Comparison of ENCODE assay signal across 13 cellular contexts in genomic region chr16:70739389-70739788, GRCh38. TPM values are rescaled to one million over a fixed set of nuclear protein-coding genes. Genes with fewer than 3 reads are reported as not detected.
DNase-seq lines count a peak whose midpoint lies in the region; ATAC-seq, FAIRE-seq and TF ChIP-seq lines count a peak whose summit lies in the region.
"Had no signal": no experiment of that assay in that cellular context is flagged by ENCODE, and none has a peak within 500 bp of the region (broad histone marks: within the 10 kb centered on the region; RNA-seq: fewer than 3 reads in every experiment).

No MANE protein-coding gene starts in this region.

- FAIRE-seq in small intestine (lab: Jason Lieb, UNC), result no peak

- peaks cover 0 to 2% of the 10 kb centered on the region in 2 donors for H3K36me3 ChIP-seq in stomach smooth muscle (ENCODE audit: control insufficient read depth in 2 of 2, insufficient read depth in 2 of 2, low read length in 2 of 2)
- peaks cover 2 to 15% of the 10 kb centered on the region in 2 donors for H3K36me3 ChIP-seq in small intestine (ENCODE audit: control insufficient read depth in 2 of 2, insufficient read depth in 2 of 2, low read length in 2 of 2)
- H3K36me3 ChIP-seq in psoas muscle (ENCODE audit: insufficient read depth in 1 of 2, low read depth in 1 of 2), result peaks cover 0 to 15% of the 10 kb centered on the region in 2 donors

- H3K27me3 ChIP-seq in layer of hippocampus (ENCODE audit: control insufficient read depth, insufficient read depth, low read length), result no peaks in the 10 kb centered on the region
- H3K27me3 ChIP-seq in stomach smooth muscle (ENCODE audit: control insufficient read depth in 1 of 2, insufficient read depth in 2 of 2, low read length in 2 of 2), result no peaks in the 10 kb centered on the region
- H3K27me3 ChIP-seq in small intestine (ENCODE audit: control insufficient read depth in 2 of 2, insufficient read depth in 2 of 2, low read length in 2 of 2), result no peaks in the 10 kb centered on the region
- no peaks in the 10 kb centered on the region for H3K27me3 ChIP-seq in psoas muscle (ENCODE audit: insufficient read depth in 3 of 3, low read length in 2 of 3)
- H3K27me3 ChIP-seq: neutrophil, suprapubic skin had no signal

- H3K4me3 ChIP-seq in stomach smooth muscle (ENCODE audit: low read length in 2 of 2) (no peak overlapping the region), small intestine (ENCODE audit: low read depth in 1 of 2, low read length in 2 of 2) (no peak overlapping the region), psoas muscle (no peak overlapping the region)
- H3K4me3 ChIP-seq: suprapubic skin had no signal

- H3K9me3 ChIP-seq in stomach smooth muscle (ENCODE audit: control insufficient read depth in 2 of 2, low read length in 2 of 2) (no peaks in the 10 kb centered on the region), small intestine (ENCODE audit: control insufficient read depth, low read depth) (no peaks in the 10 kb centered on the region), psoas muscle (no peaks in the 10 kb centered on the region)
- H3K9me3 ChIP-seq: neutrophil, SK-N-SH, suprapubic skin had no signal

- H3K4me1 ChIP-seq in stomach smooth muscle (ENCODE audit: control insufficient read depth, insufficient read depth, low read length) (peaks cover 55% of the 10 kb centered on the region), small intestine (ENCODE audit: control insufficient read depth in 2 of 2, insufficient read depth in 1 of 2, low read depth in 1 of 2, low read length in 1 of 2) (peaks cover 0 to 5% of the 10 kb centered on the region in 2 donors), psoas muscle (peaks cover 54% of the 10 kb centered on the region)

- no peak for DNase-seq in activated T-cell treated with anti-CD3 and anti-CD28 coated beads, Interleukin-2, amount 50 U/mL, for 72 hours
- DNase-seq in activated T-cell treated with anti-CD3 and anti-CD28 coated beads, Interleukin-2, amount 50 U/mL, for 4 hours, result no peak
- no peak for DNase-seq in activated CD4-positive, alpha-beta memory T cell treated with anti-CD3 and anti-CD28 coated beads for 36 hours
- DNase-seq in islet precursor cell (no peak), small intestine (no peak), psoas muscle (no peak)
- DNase-seq: ACHN, cerebellar nuclear complex, SK-N-SH had no signal

- H3K27ac ChIP-seq in layer of hippocampus (ENCODE audit: low read depth, low read length) (peak overlapping the region; percentile 74), stomach smooth muscle (ENCODE audit: low read length) (peak overlapping the region; percentile 98), small intestine (ENCODE audit: low read depth in 1 of 2, low read length in 1 of 2) (peak overlapping the region in 1 of 2 donors; percentile 4), psoas muscle (no peak overlapping the region)
- H3K27ac ChIP-seq: neutrophil had no signal

- H3K9me3 Mint-ChIP-seq in activated T-cell treated with anti-CD3 and anti-CD28 coated beads, Interleukin-2, amount 50 U/mL, for 72 hours, result no peaks in the 10 kb centered on the region
- no peaks in the 10 kb centered on the region for H3K9me3 Mint-ChIP-seq in activated T-cell treated with anti-CD3 and anti-CD28 coated beads, Interleukin-2, amount 50 U/mL, for 4 hours
- peaks cover 4% of the 10 kb centered on the region for H3K9me3 Mint-ChIP-seq in activated CD4-positive, alpha-beta memory T cell treated with anti-CD3 and anti-CD28 coated beads for 36 hours

- no peak for ATAC-seq in activated T-cell treated with anti-CD3 and anti-CD28 coated beads, Interleukin-2, amount 50 U/mL, for 72 hours (replicated peaks in 1 of 2)
- no peak for ATAC-seq in activated T-cell treated with anti-CD3 and anti-CD28 coated beads, Interleukin-2, amount 50 U/mL, for 4 hours
- no peak for ATAC-seq in psoas muscle

- H3K36me3 Mint-ChIP-seq in activated T-cell treated with anti-CD3 and anti-CD28 coated beads, Interleukin-2, amount 50 U/mL, for 72 hours (ENCODE audit: insufficient read depth in 2 of 2), result peaks cover 8 to 15% of the 10 kb centered on the region in 2 donors
- H3K36me3 Mint-ChIP-seq in activated T-cell treated with anti-CD3 and anti-CD28 coated beads, Interleukin-2, amount 50 U/mL, for 4 hours (ENCODE audit: insufficient read depth), result peaks cover 26% of the 10 kb centered on the region
- peaks cover 24% of the 10 kb centered on the region for H3K36me3 Mint-ChIP-seq in activated CD4-positive, alpha-beta memory T cell treated with anti-CD3 and anti-CD28 coated beads for 36 hours

- 90 to 93% (median 93%) methylated on average over 6 to 7 of the region's 7 CpGs for WGBS in small intestine, 3 donors
- WGBS in psoas muscle, 3 donors, result 80 to 92% (median 90%) methylated on average over 7 of the region's 7 CpGs

- peak overlapping the region; percentile 20 to 85 for H3K4me3 Mint-ChIP-seq in activated T-cell treated with anti-CD3 and anti-CD28 coated beads, Interleukin-2, amount 50 U/mL, for 72 hours
- H3K4me3 Mint-ChIP-seq in activated T-cell treated with anti-CD3 and anti-CD28 coated beads, Interleukin-2, amount 50 U/mL, for 4 hours, result no peak overlapping the region
- no peak overlapping the region for H3K4me3 Mint-ChIP-seq in activated CD4-positive, alpha-beta memory T cell treated with anti-CD3 and anti-CD28 coated beads for 36 hours

- no peak for TF ChIP-seq CTCF in psoas muscle (IDR thresholded peaks at IDR 0.05)

- peaks cover 65% of the 10 kb centered on the region for H3K4me1 Mint-ChIP-seq in activated T-cell treated with anti-CD3 and anti-CD28 coated beads, Interleukin-2, amount 50 U/mL, for 72 hours (ENCODE audit: low read depth)
- H3K4me1 Mint-ChIP-seq in activated T-cell treated with anti-CD3 and anti-CD28 coated beads, Interleukin-2, amount 50 U/mL, for 4 hours (ENCODE audit: low read depth), result peaks cover 30% of the 10 kb centered on the region
- peaks cover 50% of the 10 kb centered on the region for H3K4me1 Mint-ChIP-seq in activated CD4-positive, alpha-beta memory T cell treated with anti-CD3 and anti-CD28 coated beads for 36 hours (ENCODE audit: low read depth)

- intact Hi-C loops in activated CD4-positive, alpha-beta memory T cell treated with anti-CD3 and anti-CD28 coated beads for 36 hours (cut with micrococcal nuclease), result loop anchor here (2.0 to 10.0 kb wide), 2 partner anchors 55 to 61 kb away; partner anchors contain the start of genes MTSS2 and VAC14
- intact Hi-C loops in psoas muscle (cut with DNase I), result loop anchor here (2.0 to 5.0 kb wide), 4 partner anchors 25 to 59 kb away; no protein-coding TSS in a partner anchor

- CTCF ChIA-PET in activated CD4-positive, alpha-beta memory T cell treated with anti-CD3 and anti-CD28 coated beads for 36 hours (lab: Charles Lee), result interaction anchor here (0.6 to 1.9 kb wide), 2 partner anchors 32 to 106 kb away, joined by 3 to 8 read pairs; no protein-coding TSS in a partner anchor

- peak overlapping the region; percentile 88 for H3K27ac Mint-ChIP-seq in activated T-cell treated with anti-CD3 and anti-CD28 coated beads, Interleukin-2, amount 50 U/mL, for 72 hours
- H3K27ac Mint-ChIP-seq in activated CD4-positive, alpha-beta memory T cell treated with anti-CD3 and anti-CD28 coated beads for 36 hours, result peak overlapping the region; percentile 63

- H3K27me3 Mint-ChIP-seq in activated T-cell treated with anti-CD3 and anti-CD28 coated beads, Interleukin-2, amount 50 U/mL, for 72 hours (ENCODE audit: low read depth), result no peaks in the 10 kb centered on the region
- H3K27me3 Mint-ChIP-seq in activated T-cell treated with anti-CD3 and anti-CD28 coated beads, Interleukin-2, amount 50 U/mL, for 4 hours (ENCODE audit: low read depth), result no peaks in the 10 kb centered on the region
- no peaks in the 10 kb centered on the region for H3K27me3 Mint-ChIP-seq in activated CD4-positive, alpha-beta memory T cell treated with anti-CD3 and anti-CD28 coated beads for 36 hours

- no peak overlapping the region for H3K9ac ChIP-seq in stomach smooth muscle (ENCODE audit: low read length in 2 of 2)
- H3K9ac ChIP-seq: SK-N-SH had no signal

- POLR2A ChIA-PET in activated CD4-positive, alpha-beta memory T cell treated with anti-CD3 and anti-CD28 coated beads for 36 hours (lab: Charles Lee), result no interaction called here

RNA-seq across cellular contexts. Expression of gene MTSS2, which starts 53.5 kb away (rescaled TPM):
- total RNA-seq in activated T-cell treated with anti-CD3 and anti-CD28 coated beads, Interleukin-2, amount 50 U/mL, for 72 hours, result 1 to 10 TPM; 5.5 to 8.5 TPM
- 1 to 10 TPM; 1.9 to 7.3 (median 4.3) TPM for total RNA-seq in activated T-cell treated with anti-CD3 and anti-CD28 coated beads, Interleukin-2, amount 50 U/mL, for 4 hours
- total RNA-seq in activated CD4-positive, alpha-beta memory T cell treated with anti-CD3 and anti-CD28 coated beads for 36 hours, result 1 to 10 TPM in 1 of 2 experiments, under 1 TPM in 1; 0.29 to 1.1 TPM
- polyA plus RNA-seq in small intestine, result 10 to 100 TPM in 1 of 3 donors, 1 to 10 TPM in 2; 2.9 to 15.2 (median 7.3) TPM
- total RNA-seq in psoas muscle, result 100 to 1,000 TPM; 104 to 166 (median 110) TPM
- 100 to 1,000 TPM in 1 of 3 donors, 10 to 100 TPM in 2; 50.0 to 120 (median 94.3) TPM for polyA plus RNA-seq in psoas muscle

Comparison
In these comparisons a context has a peak if more than half of its experiments do, and no peak if none do; other contexts are left out.
1. H3K4me3 Mint-ChIP-seq: peak in activated T-cell treated with anti-CD3 and anti-CD28 coated beads, Interleukin-2, amount 50 U/mL, for 72 hours (2 of 2); none in activated T-cell treated with anti-CD3 and anti-CD28 coated beads, Interleukin-2, amount 50 U/mL, for 4 hours (single experiment) and activated CD4-positive, alpha-beta memory T cell treated with anti-CD3 and anti-CD28 coated beads for 36 hours (single experiment).
2. RNA of gene MTSS2, which starts 53.5 kb away (total RNA-seq): 104 to 166 TPM in psoas muscle; 5.5 to 8.5 TPM in activated T-cell treated with anti-CD3 and anti-CD28 coated beads, Interleukin-2, amount 50 U/mL, for 72 hours, 1.9 to 7.3 TPM in activated T-cell treated with anti-CD3 and anti-CD28 coated beads, Interleukin-2, amount 50 U/mL, for 4 hours and 0.29 to 1.1 TPM in activated CD4-positive, alpha-beta memory T cell treated with anti-CD3 and anti-CD28 coated beads for 36 hours; every median in the first group is over 10 times any median in the second.